24 cellular contexts compared by ENCODE assay signal in the genomic region with DNA sequence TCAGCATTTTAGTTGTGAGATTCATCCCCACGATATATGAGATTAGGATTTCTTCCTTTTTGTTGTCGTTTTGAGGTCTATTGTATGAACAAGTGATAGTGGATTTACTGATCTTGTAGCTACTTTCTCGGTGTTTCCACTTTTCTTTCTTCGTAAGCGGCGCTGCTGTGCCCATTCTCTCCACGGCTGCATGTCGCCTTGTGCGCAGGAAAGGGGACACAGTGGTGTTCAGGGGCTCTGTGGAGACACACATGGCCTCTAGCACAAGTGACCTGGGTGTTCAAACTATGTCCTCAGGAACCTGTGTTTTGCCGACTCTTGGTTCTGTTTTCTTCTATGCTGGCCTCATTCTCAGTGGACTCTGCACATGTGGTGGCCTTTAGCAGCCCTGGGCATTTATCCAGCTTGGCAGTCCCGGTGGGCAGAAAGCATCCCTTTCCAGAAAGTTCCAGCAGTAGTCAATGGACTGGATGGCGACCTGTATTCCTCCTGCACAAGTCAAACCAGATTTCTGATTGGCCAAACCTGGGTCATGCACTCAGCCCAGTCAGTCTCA.
"Had no signal": no experiment of that assay in that cellular context is flagged by ENCODE, and none has a peak within 500 bp of the region (broad histone marks: within the 10 kb centered on the region; RNA-seq: fewer than 3 reads in every experiment).

No MANE protein-coding gene starts in this region.

- H3K36me3 Mint-ChIP-seq: naive B cell; stimulated activated effector memory CD8-positive, alpha-beta T cell treated with anti-CD3 and anti-CD28 coated beads, Interleukin-12 subunit alpha, Interleukin-12 subunit beta, amount 100 ng/mL, for 72 hours had no signal

- H3K9me3 ChIP-seq: esophagus muscularis mucosa, gastrocnemius medialis, heart right ventricle, left lung, ovary, suprapubic skin, thyroid gland, uterus had no signal

- H3K27me3 Mint-ChIP-seq: type B pancreatic cell had no signal

- H3K36me3 ChIP-seq: esophagus muscularis mucosa, gastrocnemius medialis, heart right ventricle, ovary, suprapubic skin, thyroid gland, uterus had no signal

- H3K27ac ChIP-seq: esophagus muscularis mucosa, gastrocnemius medialis, heart right ventricle, left lung, ovary, suprapubic skin, thyroid gland, uterus had no signal

- H3K4me3 ChIP-seq: esophagus muscularis mucosa, gastrocnemius medialis, heart right ventricle, left lung, lung, ovary, smooth muscle cell, suprapubic skin, thyroid gland, uterus had no signal

- H3K4me3 Mint-ChIP-seq: naive B cell; neural crest cell; stimulated activated effector memory CD8-positive, alpha-beta T cell treated with anti-CD3 and anti-CD28 coated beads, Interleukin-12 subunit alpha, Interleukin-12 subunit beta, amount 100 ng/mL, for 72 hours; type B pancreatic cell had no signal

- H3K4me1 ChIP-seq: uterus had no signal

- H3K27me3 ChIP-seq: esophagus muscularis mucosa, gastrocnemius medialis, heart right ventricle, left lung, ovary, suprapubic skin, thyroid gland, uterus had no signal

- H3K27ac Mint-ChIP-seq: stimulated activated effector memory CD8-positive, alpha-beta T cell treated with anti-CD3 and anti-CD28 coated beads, Interleukin-12 subunit alpha, Interleukin-12 subunit beta, amount 100 ng/mL, for 72 hours; type B pancreatic cell had no signal

- DNase-seq: cortex of kidney; effector memory CD4-positive, alpha-beta T cell; gastrocnemius medialis; heart right ventricle; hypothalamus; left lung; mesenchymal stem cell; midbrain; naive B cell; nucleus accumbens; ovary; right cardiac atrium; stimulated activated CD4-positive, alpha-beta T cell treated with anti-CD3 and anti-CD28 coated beads, Interleukin-4, amount 100 ng/mL, for 1 hour; stimulated activated CD8-positive, alpha-beta memory T cell treated with anti-CD3 and anti-CD28 coated beads, Interleukin-4, amount 100 ng/mL, for 48 hours; stimulated activated naive CD8-positive, alpha-beta T cell treated with anti-CD3 and anti-CD28 coated beads, Interleukin-15, Interleukin-2, amounts not matched to agents 100 U/mL and 50 U/mL, for 24 hours; thyroid gland; uterus had no signal

- ATAC-seq: gastrocnemius medialis; heart right ventricle; left lung; right cardiac atrium; stimulated activated effector memory CD8-positive, alpha-beta T cell treated with anti-CD3 and anti-CD28 coated beads, Interleukin-12 subunit alpha, Interleukin-12 subunit beta, amount 100 ng/mL, for 72 hours; stimulated activated naive CD8-positive, alpha-beta T cell treated with anti-CD3 and anti-CD28 coated beads, Interleukin-15, Interleukin-2, amounts not matched to agents 100 U/mL and 50 U/mL, for 24 hours had no signal

- H3K9me3 Mint-ChIP-seq: neural crest cell; stimulated activated effector memory CD8-positive, alpha-beta T cell treated with anti-CD3 and anti-CD28 coated beads, Interleukin-12 subunit alpha, Interleukin-12 subunit beta, amount 100 ng/mL, for 72 hours had no signal
